16 cellular contexts compared by ENCODE assay signal in genomic region chr4:7812191-7812860, GRCh38.
DNase-seq lines count a peak whose midpoint lies in the region; ATAC-seq and TF ChIP-seq lines count a peak whose summit lies in the region.
"Had no signal": no experiment of that assay in that cellular context is flagged by ENCODE, and none has a peak within 500 bp of the region (broad histone marks: within the 10 kb centered on the region; RNA-seq: fewer than 3 reads in every experiment).

No MANE protein-coding gene starts in this region.

- H3K4me1 ChIP-seq in SJCRH30: peaks cover 43% of the 10 kb centered on the region
- H3K4me1 ChIP-seq in fibroblast of lung (ENCODE audit: control insufficient read depth, extremely low read depth, insufficient read depth, low read length): peaks cover 6% of the 10 kb centered on the region
- H3K4me1 ChIP-seq in mucosa of rectum (ENCODE audit: control insufficient read depth in 2 of 2, insufficient read depth in 2 of 2, low read length in 2 of 2): peaks cover 18% of the 10 kb centered on the region in 2 donors
- H3K4me1 ChIP-seq in suprapubic skin: peaks cover 4% of the 10 kb centered on the region
- H3K4me1 ChIP-seq: parathyroid adenoma had no signal

- in situ Hi-C loops in G401 (cut with HindIII; ENCODE audit: low sequenced_read_pairs): no loop called here

- no peak overlapping the region for H3K9ac ChIP-seq in fibroblast of lung (ENCODE audit: insufficient read depth, low read length)
- peak overlapping the region in 1 of 2 donors; percentile 15 for H3K9ac ChIP-seq in mucosa of rectum (ENCODE audit: low read depth in 1 of 2, low read length in 2 of 2)
- H3K9ac ChIP-seq: parathyroid adenoma had no signal

- no peak for TF ChIP-seq CTCF in fibroblast of lung (conservative IDR thresholded peaks at IDR 0.05 in 1 of 2, IDR thresholded peaks at IDR 0.05 in 1 of 2; ENCODE audit: low read depth in 1 of 2, low read length in 2 of 2)
- TF ChIP-seq CTCF in suprapubic skin (IDR thresholded peaks at IDR 0.05): no peak

- no peaks in the 10 kb centered on the region for H3K27me3 ChIP-seq in SJCRH30
- no peaks in the 10 kb centered on the region for H3K27me3 ChIP-seq in fibroblast of lung (ENCODE audit: control insufficient read depth, insufficient read depth, low read length)
- H3K27me3 ChIP-seq in mucosa of rectum (ENCODE audit: control insufficient read depth in 2 of 2, insufficient read depth in 2 of 2, low read length in 2 of 2): no peaks in the 10 kb centered on the region
- no peaks in the 10 kb centered on the region for H3K27me3 ChIP-seq in suprapubic skin
- H3K27me3 ChIP-seq: MG63 had no signal

- DNase-seq in SJCRH30 (no peak), fibroblast of lung (ENCODE audit: low read depth in 2 of 2) (peak in 1 of 2 donors; percentile 39), suprapubic skin (ENCODE audit: low spot score in 2 of 2) (no peak), G401 (ENCODE audit: low spot score) (no peak), NCI-H446 treated with DMSO at 0.1 percent for 48 hours (lab: John Stamatoyannopoulos, UW) (no peak)
- DNase-seq: activated CD8-positive, alpha-beta T cell treated with anti-CD3 and anti-CD28 coated beads for 36 hours; activated effector memory CD4-positive, alpha-beta T cell treated with Interleukin-2 at 50 U/mL for 16 hours; hypothalamus; MG63; NCI-H2029 treated with DMSO at 0.1 percent for 48 hours; NCI-H774 had no signal

- 68% methylated on average over 19 of the region's 19 CpGs for WGBS in suprapubic skin

- no peak for ATAC-seq in HG03095 (IDR thresholded peaks at IDR 0.05; ENCODE audit: unreplicated experiment)
- ATAC-seq in HG02938 (IDR thresholded peaks at IDR 0.05; ENCODE audit: unreplicated experiment): no peak
- ATAC-seq: activated CD8-positive, alpha-beta T cell treated with anti-CD3 and anti-CD28 coated beads for 36 hours had no signal

- peak overlapping the region; percentile 96 for H3K27ac ChIP-seq in SJCRH30
- peak overlapping the region; percentile 65 for H3K27ac ChIP-seq in fibroblast of lung (ENCODE audit: insufficient read depth, low read length)
- peak overlapping the region; percentile 61 to 69 for H3K27ac ChIP-seq in mucosa of rectum (ENCODE audit: low read depth in 2 of 2, low read length in 2 of 2)
- H3K27ac ChIP-seq in suprapubic skin: no peak overlapping the region
- H3K27ac ChIP-seq: parathyroid adenoma had no signal

- peak overlapping the region; percentile 48 for H3K4me3 ChIP-seq in SJCRH30
- no peak overlapping the region for H3K4me3 ChIP-seq in fibroblast of lung (replicated peaks in 1 of 4; ENCODE audit: control extremely low read depth in 1 of 4, insufficient read depth in 1 of 4, low read depth in 3 of 4, low read length in 4 of 4)
- H3K4me3 ChIP-seq in mucosa of rectum (ENCODE audit: low read length in 2 of 2): no peak overlapping the region
- H3K4me3 ChIP-seq in suprapubic skin: peak overlapping the region; percentile 5
- H3K4me3 ChIP-seq: lung, MG63 had no signal

- H3K79me2 ChIP-seq in fibroblast of lung (ENCODE audit: control insufficient read depth, insufficient read depth, low read length): peaks cover 3% of the 10 kb centered on the region
- H3K79me2 ChIP-seq: parathyroid adenoma had no signal

- H3K9me3 ChIP-seq in SJCRH30 (replicated peaks) (no peaks in the 10 kb centered on the region), fibroblast of lung (ENCODE audit: control insufficient read depth, insufficient read depth, low read depth, low read length) (no peaks in the 10 kb centered on the region), mucosa of rectum (ENCODE audit: control insufficient read depth in 2 of 2, low read length in 2 of 2) (no peaks in the 10 kb centered on the region), suprapubic skin (no peaks in the 10 kb centered on the region)

- H4K20me1 ChIP-seq in fibroblast of lung (ENCODE audit: control insufficient read depth, extremely low read depth, insufficient read depth, low read length): no peaks in the 10 kb centered on the region

- H2AFZ ChIP-seq in fibroblast of lung (ENCODE audit: low read length): no peak overlapping the region
- H2AFZ ChIP-seq: parathyroid adenoma had no signal

- peak overlapping the region; percentile 55 for H3K4me2 ChIP-seq in fibroblast of lung (ENCODE audit: extremely low read depth, insufficient read depth, low read length)

- TF ChIP-seq EP300 in suprapubic skin (IDR thresholded peaks at IDR 0.05): no peak

- TF ChIP-seq POLR2A in suprapubic skin (IDR thresholded peaks at IDR 0.05): no peak

- H3K36me3 ChIP-seq in SJCRH30 (peaks cover 9% of the 10 kb centered on the region; the same call in 1 of the 2 replicates), fibroblast of lung (ENCODE audit: control insufficient read depth, insufficient read depth, low read length) (peaks cover 13% of the 10 kb centered on the region), mucosa of rectum (ENCODE audit: control insufficient read depth in 2 of 2, insufficient read depth in 2 of 2, low read length in 2 of 2) (peaks cover 31 to 38% of the 10 kb centered on the region in 2 donors), suprapubic skin (peaks cover 52% of the 10 kb centered on the region)

Comparison
In these comparisons a context has a peak if more than half of its experiments do, and no peak if none do; other contexts are left out.
1. H3K4me3 ChIP-seq: peak in SJCRH30 (single experiment) and suprapubic skin (single experiment); none in fibroblast of lung (0 of 4) and mucosa of rectum (0 of 2).